17 cellular contexts compared by ENCODE assay signal in genomic region chrX:107773906-107774435, GRCh38. TPM values are rescaled to one million over a fixed set of nuclear protein-coding genes. Genes with fewer than 3 reads are reported as not detected.
DNase-seq lines count a peak whose midpoint lies in the region; ATAC-seq, FAIRE-seq and TF ChIP-seq lines count a peak whose summit lies in the region.
"Had no signal": no experiment of that assay in that cellular context is flagged by ENCODE, and none has a peak within 500 bp of the region (broad histone marks: within the 10 kb centered on the region; RNA-seq: fewer than 3 reads in every experiment).

No MANE protein-coding gene starts in this region.

- peaks cover 12 to 41% (median 18%) of the 10 kb centered on the region in 3 donors for H3K4me1 Mint-ChIP-seq in CD8-positive, alpha-beta memory T cell
- H3K4me1 Mint-ChIP-seq in glutamatergic neuron (ENCODE audit: low read depth, unreplicated experiment) = peaks cover 2% of the 10 kb centered on the region

- peaks cover 0 to 13% (median 0%) of the 10 kb centered on the region in 3 donors for H3K36me3 Mint-ChIP-seq in CD8-positive, alpha-beta memory T cell
- no peaks in the 10 kb centered on the region for H3K36me3 Mint-ChIP-seq in glutamatergic neuron (ENCODE audit: unreplicated experiment)

- H3K4me3 ChIP-seq in CD8-positive, alpha-beta memory T cell (ENCODE audit: low read length) = no peak overlapping the region
- peak overlapping the region; percentile 2 to 50 for H3K4me3 ChIP-seq in body of pancreas
- peak overlapping the region in 1 of 2 donors; percentile 61 for H3K4me3 ChIP-seq in small intestine (ENCODE audit: low read depth in 1 of 2, low read length in 2 of 2)

- peak overlapping the region in 6 of 7 donors; percentile 76 to 94 (median 88) for H3K4me3 Mint-ChIP-seq in CD8-positive, alpha-beta memory T cell
- no peak overlapping the region for H3K4me3 Mint-ChIP-seq in glutamatergic neuron (ENCODE audit: unreplicated experiment)
- H3K4me3 Mint-ChIP-seq: HFFc6 had no signal

- no peaks in the 10 kb centered on the region for H3K9me3 Mint-ChIP-seq in CD8-positive, alpha-beta memory T cell
- no peaks in the 10 kb centered on the region for H3K9me3 Mint-ChIP-seq in glutamatergic neuron (ENCODE audit: unreplicated experiment)
- H3K9me3 Mint-ChIP-seq: HFFc6 had no signal

- H3K27ac ChIP-seq in CD8-positive, alpha-beta memory T cell (ENCODE audit: low read depth, low read length) = no peak overlapping the region
- H3K27ac ChIP-seq in body of pancreas = peak overlapping the region; percentile 41 to 89 (median 63)
- H3K27ac ChIP-seq in layer of hippocampus (ENCODE audit: low read depth, low read length) = peak overlapping the region; percentile 32
- peak overlapping the region in 1 of 2 donors; percentile 24 for H3K27ac ChIP-seq in small intestine (ENCODE audit: low read depth in 1 of 2, low read length in 1 of 2)

- TF ChIP-seq CTCF in body of pancreas (IDR thresholded peaks at IDR 0.05) (no peak), glutamatergic neuron (IDR thresholded peaks at IDR 0.05; ENCODE audit: partially characterized antibody, unreplicated experiment) (no peak)

- no peaks in the 10 kb centered on the region for H3K27me3 ChIP-seq in CD8-positive, alpha-beta memory T cell (ENCODE audit: insufficient read depth, low read length, poor library complexity, severe bottlenecking)
- H3K27me3 ChIP-seq in body of pancreas (no peaks in the 10 kb centered on the region), layer of hippocampus (ENCODE audit: control insufficient read depth, insufficient read depth, low read length) (no peaks in the 10 kb centered on the region), small intestine (ENCODE audit: control insufficient read depth in 2 of 2, insufficient read depth in 2 of 2, low read length in 2 of 2) (no peaks in the 10 kb centered on the region)
- H3K27me3 ChIP-seq: BE2C had no signal

- CTCF ChIA-PET in CD8-positive, alpha-beta memory T cell (lab: Charles Lee) = interaction anchor here (2.1 to 7.4 kb wide), 5 partner anchors 33 to 145 kb away, joined by 5 to 145 read pairs (median 39); partner anchors contain the start of gene PRPS1

- no peak for DNase-seq in CD8-positive, alpha-beta memory T cell
- DNase-seq in body of pancreas = peak in 3 of 4 donors; percentile 21 to 33 (median 23)
- peak; percentile 4 for DNase-seq in small intestine
- no peak for DNase-seq in NCI-H1417 treated with DMSO at 0.1 percent for 48 hours (lab: John Stamatoyannopoulos, UW)
- no peak for DNase-seq in glutamatergic neuron
- DNase-seq: activated CD8-positive, alpha-beta memory T cell treated with anti-CD3 and anti-CD28 coated beads, Interleukin-2, amount 50 U/mL, for 48 hours; aorta; HFFc6; IMR-90; NCI-H1436 treated with DMSO at 0.1 percent for 48 hours; NCI-H524 treated with DMSO at 0.1 percent for 48 hours; stimulated activated CD4-positive, alpha-beta T cell treated with anti-CD3 and anti-CD28 coated beads, Interleukin-15, amount 100 ng/mL, for 24 hours had no signal

- intact Hi-C loops in body of pancreas (cut with DNase I) = loop anchor here (10.0 kb wide), 1 partner anchor 99 kb away; no protein-coding TSS in a partner anchor

- FAIRE-seq in small intestine (lab: Jason Lieb, UNC) = no peak

- peak overlapping the region in 3 of 8 donors; percentile 37 to 58 (median 37) for H3K27ac Mint-ChIP-seq in CD8-positive, alpha-beta memory T cell
- H3K27ac Mint-ChIP-seq in glutamatergic neuron (ENCODE audit: unreplicated experiment) = no peak overlapping the region
- H3K27ac Mint-ChIP-seq: HFFc6 had no signal

- no peaks in the 10 kb centered on the region for H3K9me3 ChIP-seq in CD8-positive, alpha-beta memory T cell (ENCODE audit: low read length)
- H3K9me3 ChIP-seq in body of pancreas = no peaks in the 10 kb centered on the region
- no peaks in the 10 kb centered on the region for H3K9me3 ChIP-seq in small intestine (ENCODE audit: control insufficient read depth, low read depth)
- H3K9me3 ChIP-seq: BE2C had no signal

- peaks cover 0 to 20% of the 10 kb centered on the region in 2 donors for H3K27me3 Mint-ChIP-seq in CD8-positive, alpha-beta memory T cell
- peaks cover 3% of the 10 kb centered on the region for H3K27me3 Mint-ChIP-seq in glutamatergic neuron (ENCODE audit: unreplicated experiment)

- ATAC-seq in body of pancreas (no peak), HG03457 (IDR thresholded peaks at IDR 0.05; ENCODE audit: unreplicated experiment) (no peak), HG02610 (IDR thresholded peaks at IDR 0.05; ENCODE audit: unreplicated experiment) (no peak)

- POLR2A ChIA-PET in CD8-positive, alpha-beta memory T cell (lab: Charles Lee) = interaction anchor here (2.8 kb wide), 1 partner anchor 31 kb away, joined by 14 read pairs; no protein-coding TSS in a partner anchor

- H3K36me3 ChIP-seq in CD8-positive, alpha-beta memory T cell (ENCODE audit: insufficient read depth, low read length) = no peaks in the 10 kb centered on the region
- no peaks in the 10 kb centered on the region for H3K36me3 ChIP-seq in body of pancreas (replicated peaks in 1 of 2; ENCODE audit: insufficient read depth in 1 of 2, low read depth in 2 of 2)
- no peaks in the 10 kb centered on the region for H3K36me3 ChIP-seq in small intestine (ENCODE audit: control insufficient read depth in 2 of 2, insufficient read depth in 2 of 2, low read length in 2 of 2)
- H3K36me3 ChIP-seq: BE2C had no signal

- no peaks in the 10 kb centered on the region for H3K4me1 ChIP-seq in CD8-positive, alpha-beta memory T cell (ENCODE audit: insufficient read depth, low read length)
- H3K4me1 ChIP-seq in body of pancreas = peaks cover 30% of the 10 kb centered on the region
- H3K4me1 ChIP-seq in small intestine (ENCODE audit: control insufficient read depth in 2 of 2, insufficient read depth in 1 of 2, low read depth in 1 of 2, low read length in 1 of 2) = no peaks in the 10 kb centered on the region
- H3K4me1 ChIP-seq: BE2C had no signal

- WGBS in body of pancreas, 2 donors = 33 to 40% methylated on average over 7 to 9 of the region's 9 CpGs
- WGBS in small intestine, 3 donors = 73 to 86% (median 76%) methylated on average over 5 to 9 of the region's 9 CpGs

- TF ChIP-seq POLR2A in body of pancreas (IDR thresholded peaks at IDR 0.05) = peak in 2 of 3 donors; percentile 12 to 31

RNA-seq across cellular contexts. Expression of gene TSC22D3, which starts 1.6 kb away (rescaled TPM):
- 10 to 100 TPM; 45.0 to 47.3 TPM for total RNA-seq in CD8-positive, alpha-beta memory T cell
- 790 TPM for polyA plus RNA-seq in CD8-positive, alpha-beta memory T cell
- total RNA-seq in body of pancreas (100 to 1,000 TPM; 144 to 147 TPM), glutamatergic neuron (ENCODE audit: unreplicated experiment) (107 TPM)
- 100 to 1,000 TPM; 117 to 244 (median 123) TPM for polyA plus RNA-seq in small intestine
- total RNA-seq: G401 had no signal

RNA-seq across cellular contexts. Expression of gene NCBP2L, which starts 3.6 kb away (rescaled TPM):
- total RNA-seq in CD8-positive, alpha-beta memory T cell = not detected
- polyA plus RNA-seq in CD8-positive, alpha-beta memory T cell = 0.24 TPM
- total RNA-seq in body of pancreas (not detected), glutamatergic neuron (ENCODE audit: unreplicated experiment) (not detected)
- under 1 TPM in 1 of 3 donors, not detected in 2; 0.10 TPM for polyA plus RNA-seq in small intestine
- total RNA-seq: aorta, G401, HFFc6, IMR-90 had no signal
- polyA plus RNA-seq: aorta, IMR-90 had no signal

RNA-seq across cellular contexts. Expression of gene MID2, which starts 51.7 kb away (rescaled TPM):
- 10 to 100 TPM; 10.6 to 13.3 TPM for total RNA-seq in CD8-positive, alpha-beta memory T cell
- polyA plus RNA-seq in CD8-positive, alpha-beta memory T cell = 6.8 TPM
- total RNA-seq in body of pancreas = 1 to 10 TPM; 5.6 to 8.8 TPM
- polyA plus RNA-seq in small intestine = 1 to 10 TPM in 1 of 3 donors, under 1 TPM in 2; 0.67 to 2.4 (median 0.81) TPM
- 5.5 TPM for total RNA-seq in glutamatergic neuron (ENCODE audit: unreplicated experiment)
- total RNA-seq: G401 had no signal

Comparison
In these comparisons a context has a peak if more than half of its experiments do, and no peak if none do; other contexts are left out.
1. DNase-seq: peak in body of pancreas (3 of 4) and small intestine (single experiment); none in CD8-positive, alpha-beta memory T cell (0 of 5), NCI-H1417 treated with DMSO at 0.1 percent for 48 hours (single experiment) and glutamatergic neuron (single experiment).